Comparison of ENCODE assay signal across 29 cellular contexts in genomic region chr22:36824655-36825054, GRCh38. TPM values are rescaled to one million over a fixed set of nuclear protein-coding genes. Genes with fewer than 3 reads are reported as not detected.
"Had no signal": no experiment of that assay in that cellular context is flagged by ENCODE, and none has a peak within 500 bp of the region (broad histone marks: within the 10 kb centered on the region; RNA-seq: fewer than 3 reads in every experiment).

No MANE protein-coding gene starts in this region.

- ATAC-seq: left colon; left ventricle myocardium superior; sciatic nerve; stimulated activated memory B cell treated with anti-CD40 and anti-IgM and Interleukin-4, amounts not matched to agents 10 μg/mL and 1 μg/mL and 100 μg/mL, for 72 hours had no signal

- H3K9me3 ChIP-seq: neutrophil, psoas muscle, spleen, tibial artery, upper lobe of right lung had no signal

- H3K27ac ChIP-seq: coronary artery, hepatocyte, neutrophil, psoas muscle, spleen, tibial artery, upper lobe of right lung had no signal

- H3K4me1 Mint-ChIP-seq: stimulated activated memory B cell treated with anti-CD40 and anti-IgM and Interleukin-4, amounts not matched to agents 10 μg/mL and 1 μg/mL and 100 μg/mL, for 72 hours had no signal

- H3K4me3 ChIP-seq: coronary artery, hepatocyte, lung, psoas muscle, spleen, tibial artery, upper lobe of right lung had no signal

- H3K27ac Mint-ChIP-seq: stimulated activated memory B cell treated with anti-CD40 and anti-IgM and Interleukin-4, amounts not matched to agents 10 μg/mL and 1 μg/mL and 100 μg/mL, for 72 hours; stimulated activated naive CD8-positive, alpha-beta T cell treated with anti-CD3 and anti-CD28 coated beads, Interleukin-15, Interleukin-2, amounts not matched to agents 100 ng/mL and 50 ng/mL, for 24 hours had no signal

- H3K4me2 ChIP-seq: hepatocyte had no signal

- H2AFZ ChIP-seq: hepatocyte had no signal

- H3K36me3 ChIP-seq: neutrophil, spleen, tibial artery, upper lobe of right lung had no signal

- H3K79me2 ChIP-seq: hepatocyte had no signal

- H3K4me3 Mint-ChIP-seq: endodermal cell; nephron; stimulated activated memory B cell treated with anti-CD40 and anti-IgM and Interleukin-4, amounts not matched to agents 10 μg/mL and 1 μg/mL and 100 μg/mL, for 72 hours; stimulated activated naive CD8-positive, alpha-beta T cell treated with anti-CD3 and anti-CD28 coated beads, Interleukin-15, Interleukin-2, amounts not matched to agents 100 ng/mL and 50 ng/mL, for 24 hours had no signal

- H3K36me3 Mint-ChIP-seq: stimulated activated memory B cell treated with anti-CD40 and anti-IgM and Interleukin-4, amounts not matched to agents 10 μg/mL and 1 μg/mL and 100 μg/mL, for 72 hours had no signal

- DNase-seq: effector CD4-positive, alpha-beta T cell; endodermal cell; foreskin melanocyte; head of caudate nucleus; left colon; left ventricle myocardium superior; mesendoderm; naive B cell; psoas muscle; retina; spleen; stimulated activated CD4-positive, alpha-beta T cell treated with anti-CD3 and anti-CD28 coated beads, Interleukin-15, amount 100 ng/mL, for 24 hours; stimulated activated CD4-positive, alpha-beta T cell treated with anti-CD3 and anti-CD28 coated beads, Interleukin-1b, Interleukin-23, amount 100 ng/mL, for 48 hours; stimulated activated CD4-positive, alpha-beta T cell treated with anti-CD3 and anti-CD28 coated beads, Interleukin-4, amount 100 ng/mL, for 24 hours; tibial artery had no signal

- H3K9me3 Mint-ChIP-seq: endodermal cell; naive B cell; nephron; stimulated activated memory B cell treated with anti-CD40 and anti-IgM and Interleukin-4, amounts not matched to agents 10 μg/mL and 1 μg/mL and 100 μg/mL, for 72 hours; stimulated activated naive CD8-positive, alpha-beta T cell treated with anti-CD3 and anti-CD28 coated beads, Interleukin-15, Interleukin-2, amounts not matched to agents 100 ng/mL and 50 ng/mL, for 24 hours had no signal

- H3K4me1 ChIP-seq: psoas muscle, tibial artery, upper lobe of right lung had no signal

RNA-seq across cellular contexts. Expression of gene PVALB, which starts 7.8 kb away (rescaled TPM):
- total RNA-seq: dermis microvascular lymphatic vessel endothelial cell, endodermal cell, hepatocyte, kidney epithelial cell, left colon, left ventricle myocardium superior, osteoblast, sciatic nerve, temporal lobe had no signal
- polyA plus RNA-seq: esophagus, hepatocyte had no signal

RNA-seq across cellular contexts. Expression of gene NCF4, which starts 36.2 kb away (rescaled TPM):
- total RNA-seq: dermis microvascular lymphatic vessel endothelial cell, endodermal cell, kidney epithelial cell had no signal
